Comparison of ENCODE assay signal across 17 cellular contexts in genomic region chr17:28912938-28913333, GRCh38.
"Had no signal": no experiment of that assay in that cellular context is flagged by ENCODE, and none has a peak within 500 bp of the region (broad histone marks: within the 10 kb centered on the region; RNA-seq: fewer than 3 reads in every experiment).

No MANE protein-coding gene starts in this region.

- H3K27me3 Mint-ChIP-seq: activated naive CD4-positive, alpha-beta T cell treated with anti-CD3 and anti-CD28 coated beads, Interleukin-2, amount 50 U/mL, for 24 hours; dendritic cell treated with granulocyte-macrophage colony-stimulating factor and Interleukin-4, amounts not matched to agents 40 ng/mL and 50 ng/mL, for 4 days had no signal

- H3K27me3 ChIP-seq: brain microvascular endothelial cell, left lung, neural progenitor cell, right atrium auricular region had no signal

- H3K9ac ChIP-seq: neural progenitor cell had no signal

- H3K9me3 ChIP-seq: esophagus muscularis mucosa, left lung, right atrium auricular region had no signal

- FAIRE-seq: islet of Langerhans, TTC549 had no signal

- H2AFZ ChIP-seq: neural progenitor cell had no signal

- H3K27ac ChIP-seq: brain microvascular endothelial cell, esophagus muscularis mucosa, neural progenitor cell, right atrium auricular region had no signal

- H3K4me1 Mint-ChIP-seq: neural progenitor cell had no signal

- H3K4me1 ChIP-seq: neural progenitor cell had no signal

- H3K9me3 Mint-ChIP-seq: activated naive CD4-positive, alpha-beta T cell treated with anti-CD3 and anti-CD28 coated beads, Interleukin-2, amount 50 U/mL, for 24 hours; dendritic cell treated with granulocyte-macrophage colony-stimulating factor and Interleukin-4, amounts not matched to agents 40 ng/mL and 50 ng/mL, for 4 days; neural progenitor cell had no signal

- DNase-seq: activated CD4-positive, alpha-beta T cell treated with anti-CD3 and anti-CD28 coated beads for 1 hour; activated CD8-positive, alpha-beta memory T cell treated with anti-CD3 and anti-CD28 coated beads, Interleukin-2, amount 50 U/mL, for 48 hours; brain microvascular endothelial cell; cerebellar nuclear complex; left lung; mesenchymal stem cell; SIG-M5; trophoblast cell had no signal

- H3K4me3 Mint-ChIP-seq: activated naive CD4-positive, alpha-beta T cell treated with anti-CD3 and anti-CD28 coated beads, Interleukin-2, amount 50 U/mL, for 24 hours; dendritic cell treated with granulocyte-macrophage colony-stimulating factor and Interleukin-4, amounts not matched to agents 40 ng/mL and 50 ng/mL, for 4 days; neural progenitor cell had no signal

- H3K4me3 ChIP-seq: esophagus muscularis mucosa, left lung, neural progenitor cell, right atrium auricular region, skin epidermis had no signal

- H3K27ac Mint-ChIP-seq: activated naive CD4-positive, alpha-beta T cell treated with anti-CD3 and anti-CD28 coated beads, Interleukin-2, amount 50 U/mL, for 24 hours; activated T-helper 2 cell treated with anti-CD3 and anti-CD28 coated beads, Interferon-gamma antibody, Interleukin-2, Interleukin-4, amounts not matched to agents 10 μg/mL and 5 μg/mL and 100 μg/mL, durations not matched to agents 14 hours and 24 hours and 36 hours; dendritic cell treated with granulocyte-macrophage colony-stimulating factor and Interleukin-4, amounts not matched to agents 40 ng/mL and 50 ng/mL, for 4 days; neural progenitor cell had no signal

- H3K4me2 ChIP-seq: neural progenitor cell had no signal
